1 cellular context compared by ENCODE assay signal in genomic region chr16:28317040-28317880, GRCh38.
TF ChIP-seq lines count a peak whose summit lies in the region.

No MANE protein-coding gene starts in this region.

TF ChIP-seq in HepG2, 621 proteins besides CTCF, POLR2A, EP300 and RAD21 (continued from another document and continues in another):
- TF ChIP-seq, protein P1, sequence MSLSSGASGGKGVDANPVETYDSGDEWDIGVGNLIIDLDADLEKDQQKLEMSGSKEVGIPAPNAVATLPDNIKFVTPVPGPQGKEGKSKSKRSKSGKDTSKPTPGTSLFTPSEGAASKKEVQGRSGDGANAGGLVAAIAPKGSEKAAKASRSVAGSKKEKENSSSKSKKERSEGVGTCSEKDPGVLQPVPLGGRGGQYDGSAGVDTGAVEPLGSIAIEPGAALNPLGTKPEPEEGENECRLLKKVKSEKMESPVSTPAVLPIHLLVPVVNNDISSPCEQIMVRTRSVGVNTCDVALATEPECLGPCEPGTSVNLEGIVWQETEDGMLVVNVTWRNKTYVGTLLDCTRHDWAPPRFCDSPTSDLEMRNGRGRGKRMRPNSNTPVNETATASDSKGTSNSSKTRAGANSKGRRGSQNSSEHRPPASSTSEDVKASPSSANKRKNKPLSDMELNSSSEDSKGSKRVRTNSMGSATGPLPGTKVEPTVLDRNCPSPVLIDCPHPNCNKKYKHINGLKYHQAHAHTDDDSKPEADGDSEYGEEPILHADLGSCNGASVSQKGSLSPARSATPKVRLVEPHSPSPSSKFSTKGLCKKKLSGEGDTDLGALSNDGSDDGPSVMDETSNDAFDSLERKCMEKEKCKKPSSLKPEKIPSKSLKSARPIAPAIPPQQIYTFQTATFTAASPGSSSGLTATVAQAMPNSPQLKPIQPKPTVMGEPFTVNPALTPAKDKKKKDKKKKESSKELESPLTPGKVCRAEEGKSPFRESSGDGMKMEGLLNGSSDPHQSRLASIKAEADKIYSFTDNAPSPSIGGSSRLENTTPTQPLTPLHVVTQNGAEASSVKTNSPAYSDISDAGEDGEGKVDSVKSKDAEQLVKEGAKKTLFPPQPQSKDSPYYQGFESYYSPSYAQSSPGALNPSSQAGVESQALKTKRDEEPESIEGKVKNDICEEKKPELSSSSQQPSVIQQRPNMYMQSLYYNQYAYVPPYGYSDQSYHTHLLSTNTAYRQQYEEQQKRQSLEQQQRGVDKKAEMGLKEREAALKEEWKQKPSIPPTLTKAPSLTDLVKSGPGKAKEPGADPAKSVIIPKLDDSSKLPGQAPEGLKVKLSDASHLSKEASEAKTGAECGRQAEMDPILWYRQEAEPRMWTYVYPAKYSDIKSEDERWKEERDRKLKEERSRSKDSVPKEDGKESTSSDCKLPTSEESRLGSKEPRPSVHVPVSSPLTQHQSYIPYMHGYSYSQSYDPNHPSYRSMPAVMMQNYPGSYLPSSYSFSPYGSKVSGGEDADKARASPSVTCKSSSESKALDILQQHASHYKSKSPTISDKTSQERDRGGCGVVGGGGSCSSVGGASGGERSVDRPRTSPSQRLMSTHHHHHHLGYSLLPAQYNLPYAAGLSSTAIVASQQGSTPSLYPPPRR (CRISPR knock-in tag; IDR thresholded peaks at IDR 0.05; ENCODE audit: borderline replicate concordance), result no peak
- TF ChIP-seq, protein P2, sequence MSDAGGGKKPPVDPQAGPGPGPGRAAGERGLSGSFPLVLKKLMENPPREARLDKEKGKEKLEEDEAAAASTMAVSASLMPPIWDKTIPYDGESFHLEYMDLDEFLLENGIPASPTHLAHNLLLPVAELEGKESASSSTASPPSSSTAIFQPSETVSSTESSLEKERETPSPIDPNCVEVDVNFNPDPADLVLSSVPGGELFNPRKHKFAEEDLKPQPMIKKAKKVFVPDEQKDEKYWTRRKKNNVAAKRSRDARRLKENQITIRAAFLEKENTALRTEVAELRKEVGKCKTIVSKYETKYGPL (CRISPR knock-in tag; IDR thresholded peaks at IDR 0.05), result no peak
- no peak for TF ChIP-seq ZNF563 (CRISPR knock-in tag; IDR thresholded peaks at IDR 0.05)
- no peak for TF ChIP-seq NFIB (CRISPR knock-in tag; IDR thresholded peaks at IDR 0.05; ENCODE audit: borderline replicate concordance)
- no peak for TF ChIP-seq CAMTA2 (CRISPR knock-in tag; IDR thresholded peaks at IDR 0.05; ENCODE audit: borderline replicate concordance)
- TF ChIP-seq PATZ1 (CRISPR knock-in tag; IDR thresholded peaks at IDR 0.05), result peak; percentile 41; the same call in 1 of the 2 replicates
- TF ChIP-seq IKZF1 (IDR thresholded peaks at IDR 0.05), result no peak
- TF ChIP-seq ZNF660 (CRISPR knock-in tag; IDR thresholded peaks at IDR 0.05; ENCODE audit: borderline replicate concordance, low read depth), result no peak
- TF ChIP-seq ZSCAN22 (CRISPR knock-in tag; IDR thresholded peaks at IDR 0.05), result no peak
- no peak; the same call in 1 of the 2 replicates for TF ChIP-seq YEATS2 (CRISPR knock-in tag; IDR thresholded peaks at IDR 0.05; ENCODE audit: borderline replicate concordance)
- no peak for TF ChIP-seq SNAI1 (CRISPR knock-in tag; IDR thresholded peaks at IDR 0.05; ENCODE audit: borderline replicate concordance)
- no peak for TF ChIP-seq ZBTB39 (CRISPR knock-in tag; IDR thresholded peaks at IDR 0.05)
- 0 out of 2 replicates have a peak, but pooled peaks have one; percentile 29 for TF ChIP-seq THAP11 (CRISPR knock-in tag; IDR thresholded peaks at IDR 0.05)
- TF ChIP-seq, protein P3, sequence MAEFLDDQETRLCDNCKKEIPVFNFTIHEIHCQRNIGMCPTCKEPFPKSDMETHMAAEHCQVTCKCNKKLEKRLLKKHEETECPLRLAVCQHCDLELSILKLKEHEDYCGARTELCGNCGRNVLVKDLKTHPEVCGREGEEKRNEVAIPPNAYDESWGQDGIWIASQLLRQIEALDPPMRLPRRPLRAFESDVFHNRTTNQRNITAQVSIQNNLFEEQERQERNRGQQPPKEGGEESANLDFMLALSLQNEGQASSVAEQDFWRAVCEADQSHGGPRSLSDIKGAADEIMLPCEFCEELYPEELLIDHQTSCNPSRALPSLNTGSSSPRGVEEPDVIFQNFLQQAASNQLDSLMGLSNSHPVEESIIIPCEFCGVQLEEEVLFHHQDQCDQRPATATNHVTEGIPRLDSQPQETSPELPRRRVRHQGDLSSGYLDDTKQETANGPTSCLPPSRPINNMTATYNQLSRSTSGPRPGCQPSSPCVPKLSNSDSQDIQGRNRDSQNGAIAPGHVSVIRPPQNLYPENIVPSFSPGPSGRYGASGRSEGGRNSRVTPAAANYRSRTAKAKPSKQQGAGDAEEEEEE (CRISPR knock-in tag; IDR thresholded peaks at IDR 0.05; ENCODE audit: borderline replicate concordance), result no peak
- no peak for TF ChIP-seq ZBTB38 (CRISPR knock-in tag; IDR thresholded peaks at IDR 0.05)
- no peak for TF ChIP-seq E2F1 (CRISPR knock-in tag; IDR thresholded peaks at IDR 0.05)
- no peak for TF ChIP-seq ARNT (IDR thresholded peaks at IDR 0.05)
- TF ChIP-seq, protein P4, sequence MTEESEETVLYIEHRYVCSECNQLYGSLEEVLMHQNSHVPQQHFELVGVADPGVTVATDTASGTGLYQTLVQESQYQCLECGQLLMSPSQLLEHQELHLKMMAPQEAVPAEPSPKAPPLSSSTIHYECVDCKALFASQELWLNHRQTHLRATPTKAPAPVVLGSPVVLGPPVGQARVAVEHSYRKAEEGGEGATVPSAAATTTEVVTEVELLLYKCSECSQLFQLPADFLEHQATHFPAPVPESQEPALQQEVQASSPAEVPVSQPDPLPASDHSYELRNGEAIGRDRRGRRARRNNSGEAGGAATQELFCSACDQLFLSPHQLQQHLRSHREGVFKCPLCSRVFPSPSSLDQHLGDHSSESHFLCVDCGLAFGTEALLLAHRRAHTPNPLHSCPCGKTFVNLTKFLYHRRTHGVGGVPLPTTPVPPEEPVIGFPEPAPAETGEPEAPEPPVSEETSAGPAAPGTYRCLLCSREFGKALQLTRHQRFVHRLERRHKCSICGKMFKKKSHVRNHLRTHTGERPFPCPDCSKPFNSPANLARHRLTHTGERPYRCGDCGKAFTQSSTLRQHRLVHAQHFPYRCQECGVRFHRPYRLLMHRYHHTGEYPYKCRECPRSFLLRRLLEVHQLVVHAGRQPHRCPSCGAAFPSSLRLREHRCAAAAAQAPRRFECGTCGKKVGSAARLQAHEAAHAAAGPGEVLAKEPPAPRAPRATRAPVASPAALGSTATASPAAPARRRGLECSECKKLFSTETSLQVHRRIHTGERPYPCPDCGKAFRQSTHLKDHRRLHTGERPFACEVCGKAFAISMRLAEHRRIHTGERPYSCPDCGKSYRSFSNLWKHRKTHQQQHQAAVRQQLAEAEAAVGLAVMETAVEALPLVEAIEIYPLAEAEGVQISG (CRISPR knock-in tag; IDR thresholded peaks at IDR 0.05), result no peak
- no peak for TF ChIP-seq NFE2L2 (IDR thresholded peaks at IDR 0.05; ENCODE audit: low read length)
- TF ChIP-seq MAFG (CRISPR knock-in tag; IDR thresholded peaks at IDR 0.05), result no peak
- no peak for TF ChIP-seq ZNF816 (CRISPR knock-in tag; IDR thresholded peaks at IDR 0.05; ENCODE audit: borderline replicate concordance)
- TF ChIP-seq, protein P5, sequence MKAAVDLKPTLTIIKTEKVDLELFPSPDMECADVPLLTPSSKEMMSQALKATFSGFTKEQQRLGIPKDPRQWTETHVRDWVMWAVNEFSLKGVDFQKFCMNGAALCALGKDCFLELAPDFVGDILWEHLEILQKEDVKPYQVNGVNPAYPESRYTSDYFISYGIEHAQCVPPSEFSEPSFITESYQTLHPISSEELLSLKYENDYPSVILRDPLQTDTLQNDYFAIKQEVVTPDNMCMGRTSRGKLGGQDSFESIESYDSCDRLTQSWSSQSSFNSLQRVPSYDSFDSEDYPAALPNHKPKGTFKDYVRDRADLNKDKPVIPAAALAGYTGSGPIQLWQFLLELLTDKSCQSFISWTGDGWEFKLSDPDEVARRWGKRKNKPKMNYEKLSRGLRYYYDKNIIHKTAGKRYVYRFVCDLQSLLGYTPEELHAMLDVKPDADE (CRISPR knock-in tag; IDR thresholded peaks at IDR 0.05), result no peak
- TF ChIP-seq, protein P6, sequence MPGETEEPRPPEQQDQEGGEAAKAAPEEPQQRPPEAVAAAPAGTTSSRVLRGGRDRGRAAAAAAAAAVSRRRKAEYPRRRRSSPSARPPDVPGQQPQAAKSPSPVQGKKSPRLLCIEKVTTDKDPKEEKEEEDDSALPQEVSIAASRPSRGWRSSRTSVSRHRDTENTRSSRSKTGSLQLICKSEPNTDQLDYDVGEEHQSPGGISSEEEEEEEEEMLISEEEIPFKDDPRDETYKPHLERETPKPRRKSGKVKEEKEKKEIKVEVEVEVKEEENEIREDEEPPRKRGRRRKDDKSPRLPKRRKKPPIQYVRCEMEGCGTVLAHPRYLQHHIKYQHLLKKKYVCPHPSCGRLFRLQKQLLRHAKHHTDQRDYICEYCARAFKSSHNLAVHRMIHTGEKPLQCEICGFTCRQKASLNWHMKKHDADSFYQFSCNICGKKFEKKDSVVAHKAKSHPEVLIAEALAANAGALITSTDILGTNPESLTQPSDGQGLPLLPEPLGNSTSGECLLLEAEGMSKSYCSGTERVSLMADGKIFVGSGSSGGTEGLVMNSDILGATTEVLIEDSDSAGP (CRISPR knock-in tag; IDR thresholded peaks at IDR 0.05; ENCODE audit: borderline replicate concordance), result peak; percentile 58; the same call in 1 of the 2 replicates
- no peak for TF ChIP-seq TBX3 (IDR thresholded peaks at IDR 0.05; ENCODE audit: borderline replicate concordance)
- TF ChIP-seq, protein P7, sequence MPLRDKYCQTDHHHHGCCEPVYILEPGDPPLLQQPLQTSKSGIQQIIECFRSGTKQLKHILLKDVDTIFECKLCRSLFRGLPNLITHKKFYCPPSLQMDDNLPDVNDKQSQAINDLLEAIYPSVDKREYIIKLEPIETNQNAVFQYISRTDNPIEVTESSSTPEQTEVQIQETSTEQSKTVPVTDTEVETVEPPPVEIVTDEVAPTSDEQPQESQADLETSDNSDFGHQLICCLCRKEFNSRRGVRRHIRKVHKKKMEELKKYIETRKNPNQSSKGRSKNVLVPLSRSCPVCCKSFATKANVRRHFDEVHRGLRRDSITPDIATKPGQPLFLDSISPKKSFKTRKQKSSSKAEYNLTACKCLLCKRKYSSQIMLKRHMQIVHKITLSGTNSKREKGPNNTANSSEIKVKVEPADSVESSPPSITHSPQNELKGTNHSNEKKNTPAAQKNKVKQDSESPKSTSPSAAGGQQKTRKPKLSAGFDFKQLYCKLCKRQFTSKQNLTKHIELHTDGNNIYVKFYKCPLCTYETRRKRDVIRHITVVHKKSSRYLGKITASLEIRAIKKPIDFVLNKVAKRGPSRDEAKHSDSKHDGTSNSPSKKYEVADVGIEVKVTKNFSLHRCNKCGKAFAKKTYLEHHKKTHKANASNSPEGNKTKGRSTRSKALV (CRISPR knock-in tag; IDR thresholded peaks at IDR 0.05), result no peak
- no peak for TF ChIP-seq SSRP1 (CRISPR knock-in tag; IDR thresholded peaks at IDR 0.05)
- no peak for TF ChIP-seq NCOR1 (IDR thresholded peaks at IDR 0.05; ENCODE audit: borderline replicate concordance, low read length)
- TF ChIP-seq, protein P8, sequence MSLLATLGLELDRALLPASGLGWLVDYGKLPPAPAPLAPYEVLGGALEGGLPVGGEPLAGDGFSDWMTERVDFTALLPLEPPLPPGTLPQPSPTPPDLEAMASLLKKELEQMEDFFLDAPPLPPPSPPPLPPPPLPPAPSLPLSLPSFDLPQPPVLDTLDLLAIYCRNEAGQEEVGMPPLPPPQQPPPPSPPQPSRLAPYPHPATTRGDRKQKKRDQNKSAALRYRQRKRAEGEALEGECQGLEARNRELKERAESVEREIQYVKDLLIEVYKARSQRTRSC (CRISPR knock-in tag; IDR thresholded peaks at IDR 0.05; ENCODE audit: low read depth), result no peak
- TF ChIP-seq ZNF564 (CRISPR knock-in tag; IDR thresholded peaks at IDR 0.05), result no peak
- TF ChIP-seq AGO2 (optimal IDR thresholded peaks at IDR 0.05; ENCODE audit: low read depth, low read length), result no peak
- TF ChIP-seq GRHL1 (CRISPR knock-in tag; conservative IDR thresholded peaks at IDR 0.05), result no peak
